ENCODE assay signal across 1 cellular context in the genomic region with DNA sequence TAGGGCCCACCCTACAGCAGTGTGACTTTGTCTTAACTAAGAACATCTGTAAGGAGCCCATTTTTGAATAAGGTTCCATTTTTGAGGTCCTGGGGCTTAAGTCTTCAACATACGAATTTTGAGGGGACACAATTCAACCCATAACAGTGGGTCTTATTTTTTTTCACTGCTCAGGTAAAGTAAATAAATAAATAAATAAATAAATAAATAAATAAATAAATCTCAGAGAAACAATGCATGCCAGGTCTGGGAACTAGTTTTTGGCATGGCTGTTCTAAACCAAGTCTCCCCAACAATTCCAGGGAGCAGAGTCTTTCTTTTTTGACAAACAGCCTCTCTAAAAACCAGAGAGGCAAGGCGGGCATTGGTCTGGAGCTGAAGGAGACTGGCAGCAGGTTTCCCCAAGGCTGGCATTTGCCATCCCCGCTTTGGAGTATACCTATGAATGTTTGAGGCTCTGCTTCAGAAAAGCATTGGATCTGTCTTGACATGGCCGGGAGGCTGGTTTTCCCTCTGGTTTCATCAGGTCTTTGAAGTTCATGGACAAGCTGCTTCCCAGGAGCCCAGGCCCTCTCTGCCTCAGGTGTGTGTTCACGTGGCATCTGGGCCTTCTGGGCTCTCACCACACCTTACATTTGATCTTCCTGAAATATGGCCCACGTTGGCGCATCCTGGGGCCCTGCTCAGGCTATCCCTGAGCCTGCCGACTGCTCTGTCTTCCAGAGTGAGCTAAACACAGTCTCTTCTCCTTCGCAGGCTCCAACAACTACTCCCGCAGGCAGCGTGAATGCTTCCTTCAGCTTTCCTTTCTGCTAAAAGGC.
TF ChIP-seq lines count a peak whose summit lies in the region.

No MANE protein-coding gene starts in this region.

TF ChIP-seq in HEK293, 187 proteins besides CTCF, POLR2A, EP300 and RAD21 (continued from another document):
- TF ChIP-seq, protein P1, sequence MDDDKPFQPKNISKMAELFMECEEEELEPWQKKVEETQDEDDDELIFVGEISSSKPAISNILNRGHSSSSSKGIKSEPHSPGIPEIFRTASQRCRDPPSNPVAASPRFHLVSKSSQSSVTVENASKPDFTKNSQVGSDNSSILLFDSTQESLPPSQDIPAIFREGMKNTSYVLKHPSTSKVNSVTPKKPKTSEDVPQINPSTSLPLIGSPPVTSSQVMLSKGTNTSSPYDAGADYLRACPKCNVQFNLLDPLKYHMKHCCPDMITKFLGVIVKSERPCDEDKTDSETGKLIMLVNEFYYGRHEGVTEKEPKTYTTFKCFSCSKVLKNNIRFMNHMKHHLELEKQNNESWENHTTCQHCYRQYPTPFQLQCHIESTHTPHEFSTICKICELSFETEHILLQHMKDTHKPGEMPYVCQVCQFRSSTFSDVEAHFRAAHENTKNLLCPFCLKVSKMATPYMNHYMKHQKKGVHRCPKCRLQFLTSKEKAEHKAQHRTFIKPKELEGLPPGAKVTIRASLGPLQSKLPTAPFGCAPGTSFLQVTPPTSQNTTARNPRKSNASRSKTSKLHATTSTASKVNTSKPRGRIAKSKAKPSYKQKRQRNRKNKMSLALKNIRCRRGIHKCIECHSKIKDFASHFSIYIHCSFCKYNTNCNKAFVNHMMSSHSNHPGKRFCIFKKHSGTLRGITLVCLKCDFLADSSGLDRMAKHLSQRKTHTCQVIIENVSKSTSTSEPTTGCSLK (tag by site-specific recombination; IDR thresholded peaks at IDR 0.05), result no peak
- TF ChIP-seq ZNF274 (IDR thresholded peaks at IDR 0.05; ENCODE audit: low read length), result no peak
- TF ChIP-seq ZNF274 (tag by site-specific recombination; IDR thresholded peaks at IDR 0.05; ENCODE audit: borderline replicate concordance), result no peak
- TF ChIP-seq ZNF626 (tag by site-specific recombination; IDR thresholded peaks at IDR 0.05), result no peak
- TF ChIP-seq ZNF433 (tag by site-specific recombination; IDR thresholded peaks at IDR 0.05; ENCODE audit: low read depth), result peak; percentile 51; the same call in 1 of the 2 replicates
- TF ChIP-seq ZNF830 (tag by site-specific recombination; IDR thresholded peaks at IDR 0.05; ENCODE audit: low read depth), result no peak
- TF ChIP-seq, protein P2, sequence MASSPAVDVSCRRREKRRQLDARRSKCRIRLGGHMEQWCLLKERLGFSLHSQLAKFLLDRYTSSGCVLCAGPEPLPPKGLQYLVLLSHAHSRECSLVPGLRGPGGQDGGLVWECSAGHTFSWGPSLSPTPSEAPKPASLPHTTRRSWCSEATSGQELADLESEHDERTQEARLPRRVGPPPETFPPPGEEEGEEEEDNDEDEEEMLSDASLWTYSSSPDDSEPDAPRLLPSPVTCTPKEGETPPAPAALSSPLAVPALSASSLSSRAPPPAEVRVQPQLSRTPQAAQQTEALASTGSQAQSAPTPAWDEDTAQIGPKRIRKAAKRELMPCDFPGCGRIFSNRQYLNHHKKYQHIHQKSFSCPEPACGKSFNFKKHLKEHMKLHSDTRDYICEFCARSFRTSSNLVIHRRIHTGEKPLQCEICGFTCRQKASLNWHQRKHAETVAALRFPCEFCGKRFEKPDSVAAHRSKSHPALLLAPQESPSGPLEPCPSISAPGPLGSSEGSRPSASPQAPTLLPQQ (tag by site-specific recombination; IDR thresholded peaks at IDR 0.05), result no peak
- TF ChIP-seq ZNF664 (tag by site-specific recombination; IDR thresholded peaks at IDR 0.05), result 0 out of 2 replicates have a peak, but pooled peaks have one; percentile 16
- TF ChIP-seq ZBTB8A (tag by site-specific recombination; IDR thresholded peaks at IDR 0.05), result 0 out of 2 replicates have a peak, but pooled peaks have one; percentile 26
- TF ChIP-seq ZNF202 (tag by site-specific recombination; IDR thresholded peaks at IDR 0.05; ENCODE audit: borderline replicate concordance), result peak; percentile 57; the same call in 1 of the 2 replicates
- TF ChIP-seq ZEB2 (tag by site-specific recombination; IDR thresholded peaks at IDR 0.05), result no peak
- TF ChIP-seq ZNF560 (tag by site-specific recombination; IDR thresholded peaks at IDR 0.05; ENCODE audit: borderline replicate concordance), result 0 out of 2 replicates have a peak, but pooled peaks have one; percentile 18
- no peak for TF ChIP-seq ZNF366 (tag by site-specific recombination; conservative IDR thresholded peaks at IDR 0.05)
